ENCODE assay signal across 8 cellular contexts in genomic region chr10:16816830-16817124, GRCh38. TPM values are rescaled to one million over a fixed set of nuclear protein-coding genes. Genes with fewer than 3 reads are reported as not detected.
DNase-seq lines count a peak whose midpoint lies in the region; ATAC-seq, FAIRE-seq and TF ChIP-seq lines count a peak whose summit lies in the region.

No MANE protein-coding gene starts in this region.

- peak overlapping the region; percentile 94 for H3K4me2 ChIP-seq in HepG2 (ENCODE audit: low read depth, low read length)

- no peaks in the 10 kb centered on the region for H4K20me1 ChIP-seq in HepG2 (ENCODE audit: insufficient read depth, low read length)

- DNase-seq in activated CD8-positive, alpha-beta memory T cell treated with anti-CD3 and anti-CD28 coated beads, Interleukin-2, amount 10 ng/mL, durations not matched to agents 7 days and 5 days: no peak
- DNase-seq in activated CD8-positive, alpha-beta memory T cell treated with anti-CD3 and anti-CD28 coated beads, Interleukin-2, amount 50 U/mL, for 4 hours: no peak
- no peak for DNase-seq in astrocyte of the spinal cord (ENCODE audit: low read depth, low spot score)
- no peak for DNase-seq in HepG2 (ENCODE audit: low spot score)
- no peak for DNase-seq in thyroid gland
- DNase-seq in omental fat pad (ENCODE audit: low spot score): no peak
- DNase-seq in GDM1 (lab: John Stamatoyannopoulos, UW): no peak
- DNase-seq in NOMO-1 (lab: John Stamatoyannopoulos, UW; ENCODE audit: unreplicated experiment in 2 of 2): no peak

- ATAC-seq in activated CD8-positive, alpha-beta memory T cell treated with anti-CD3 and anti-CD28 coated beads, Interleukin-2, amount 10 ng/mL, durations not matched to agents 7 days and 5 days: no peak
- ATAC-seq in HepG2: peak; percentile 10
- no peak for ATAC-seq in omental fat pad (ENCODE audit: low FRiP score)

- H3K9me3 ChIP-seq in HepG2 (ENCODE audit: low read length) (peaks cover 2% of the 10 kb centered on the region; the same call in 1 of the 2 replicates), thyroid gland (no peaks in the 10 kb centered on the region)

- intact Hi-C loops in HepG2 (cut with micrococcal nuclease; ENCODE audit: unreplicated experiment) (loop anchor here (10.0 kb wide), 1 partner anchor 942 kb away; no protein-coding TSS in a partner anchor), thyroid gland (cut with DNase I) (no loop called here)

- TF ChIP-seq CTCF in astrocyte of the spinal cord (IDR thresholded peaks at IDR 0.05; ENCODE audit: low read depth, low read length) (no peak), HepG2 (CRISPR knock-in tag; IDR thresholded peaks at IDR 0.05) (no peak), thyroid gland (IDR thresholded peaks at IDR 0.05) (no peak), omental fat pad (IDR thresholded peaks at IDR 0.05) (no peak)

- TSS peak; percentile 60 for BruUV-seq in HepG2 (replicated peaks; lab: Mats Ljungman, UMichigan)

- in situ Hi-C loops in astrocyte of the spinal cord (cut with HindIII; ENCODE audit: low sequenced_read_pairs) (no loop called here), HepG2 (cut with HindIII; ENCODE audit: extremely low pct_ligation_motif_present, low pct_unique_long_range_greater_than_20kb) (no loop called here)

- POLR2A ChIA-PET in HepG2 (lab: Yijun Ruan, JAX): interaction anchor here (1.3 to 1.4 kb wide), 3 partner anchors 10 to 956 kb away, joined by 3 to 8 read pairs (median 6); partner anchors contain the start of genes MINDY3 and TRDMT1

- H3K36me3 ChIP-seq in HepG2 (replicated peaks in 1 of 2; ENCODE audit: control insufficient read depth in 1 of 2, insufficient read depth in 2 of 2, low read length in 2 of 2): no peaks in the 10 kb centered on the region
- H3K36me3 ChIP-seq in thyroid gland: no peaks in the 10 kb centered on the region

- no peak for FAIRE-seq in HepG2 (lab: Jason Lieb, UNC)

- H3K9me3 Mint-ChIP-seq in activated CD8-positive, alpha-beta memory T cell treated with anti-CD3 and anti-CD28 coated beads, Interleukin-2, amount 10 ng/mL, durations not matched to agents 7 days and 5 days (ENCODE audit: low read depth): peaks cover 6% of the 10 kb centered on the region

- CTCF ChIA-PET in activated CD8-positive, alpha-beta memory T cell treated with anti-CD3 and anti-CD28 coated beads, Interleukin-2, amount 10 ng/mL, durations not matched to agents 7 days and 5 days (lab: Charles Lee): interaction anchor here (0.8 to 1.7 kb wide), 4 partner anchors 11 to 957 kb away, joined by 3 to 6 read pairs (median 5); partner anchors contain the start of gene MINDY3
- CTCF ChIA-PET in HepG2 (lab: Yijun Ruan, JAX; ENCODE audit: low intra/inter-chr PET ratio, low total read pairs): no interaction called here

- no CpG with 5 or more reads among the region's 12 CpGs for WGBS in HepG2 (ENCODE audit: low lambda C conversion rate)
- WGBS in thyroid gland, 2 donors: 3 to 8% methylated on average over 10 to 12 of the region's 12 CpGs

- H3K36me3 Mint-ChIP-seq in activated CD8-positive, alpha-beta memory T cell treated with anti-CD3 and anti-CD28 coated beads, Interleukin-2, amount 10 ng/mL, durations not matched to agents 7 days and 5 days: peaks cover 16% of the 10 kb centered on the region

- peak overlapping the region; percentile 79 for H3K9ac ChIP-seq in HepG2 (ENCODE audit: insufficient read depth, low read depth, low read length)

- H3K27ac ChIP-seq in HepG2 (ENCODE audit: extremely low read length, insufficient read depth, low read length) (peak overlapping the region; percentile 54), thyroid gland (peak overlapping the region in 2 of 3 donors; percentile 21 to 78)

- H3K27me3 ChIP-seq in HepG2 (ENCODE audit: control insufficient read depth in 1 of 2, insufficient read depth in 2 of 2, low read length in 2 of 2) (peaks cover 0 to 7% of the 10 kb centered on the region in 2 experiments; a peak in 1 of 5 replicates), thyroid gland (no peaks in the 10 kb centered on the region)

- H3K4me3 ChIP-seq in astrocyte of the spinal cord (ENCODE audit: low read depth, low read length) (peak overlapping the region; percentile 83), HepG2 (replicated peaks in 1 of 3; ENCODE audit: insufficient read depth in 1 of 3, low read depth in 2 of 3, low read length in 3 of 3) (peak overlapping the region; percentile 61 to 96 (median 74)), thyroid gland (replicated peaks in 1 of 3) (peak overlapping the region; percentile 44 to 72 (median 62))

- H3K79me2 ChIP-seq in HepG2 (ENCODE audit: insufficient read depth, low read length): peaks cover 10% of the 10 kb centered on the region

- peak overlapping the region; percentile 66 for H2AFZ ChIP-seq in HepG2 (ENCODE audit: low read length)

- TF ChIP-seq EP300 in HepG2 (IDR thresholded peaks at IDR 0.05; ENCODE audit: low read depth in 2 of 2, low read length in 2 of 2) (no peak), HepG2 (CRISPR knock-in tag; IDR thresholded peaks at IDR 0.05; ENCODE audit: borderline replicate concordance) (no peak)

- TF ChIP-seq POLR2A in HepG2 (IDR thresholded peaks at IDR 0.05; ENCODE audit: insufficient read depth in 1 of 2, low read depth in 2 of 2, low read length in 2 of 2) (no peak), thyroid gland (IDR thresholded peaks at IDR 0.05) (no peak)

- H3K27ac Mint-ChIP-seq in activated CD8-positive, alpha-beta memory T cell treated with anti-CD3 and anti-CD28 coated beads, Interleukin-2, amount 10 ng/mL, durations not matched to agents 7 days and 5 days: peak overlapping the region; percentile 93

- H3K4me3 Mint-ChIP-seq in activated CD8-positive, alpha-beta memory T cell treated with anti-CD3 and anti-CD28 coated beads, Interleukin-2, amount 10 ng/mL, durations not matched to agents 7 days and 5 days: peak overlapping the region; percentile 93

- H3K4me1 ChIP-seq in HepG2 (ENCODE audit: insufficient read depth, low read length) (peaks cover 27% of the 10 kb centered on the region), thyroid gland (peaks cover 6 to 18% of the 10 kb centered on the region in 2 donors)

- no peak for TF ChIP-seq RAD21 in HepG2 (CRISPR knock-in tag; IDR thresholded peaks at IDR 0.05)

- H3K4me1 Mint-ChIP-seq in activated CD8-positive, alpha-beta memory T cell treated with anti-CD3 and anti-CD28 coated beads, Interleukin-2, amount 10 ng/mL, durations not matched to agents 7 days and 5 days: peaks cover 29% of the 10 kb centered on the region

- peaks cover 2% of the 10 kb centered on the region for H3K27me3 Mint-ChIP-seq in activated CD8-positive, alpha-beta memory T cell treated with anti-CD3 and anti-CD28 coated beads, Interleukin-2, amount 10 ng/mL, durations not matched to agents 7 days and 5 days

TF ChIP-seq in HepG2, 621 proteins besides CTCF, POLR2A, EP300 and RAD21 (continues in another document):
- 0 out of 2 replicates have a peak, but pooled peaks have one; percentile 41 for TF ChIP-seq TERF1 (CRISPR knock-in tag; IDR thresholded peaks at IDR 0.05)
- TF ChIP-seq LCORL (IDR thresholded peaks at IDR 0.05): no peak
- TF ChIP-seq LCORL (CRISPR knock-in tag; IDR thresholded peaks at IDR 0.05): 0 out of 2 replicates have a peak, but pooled peaks have one; percentile 8
- TF ChIP-seq PITX1 (CRISPR knock-in tag; IDR thresholded peaks at IDR 0.05): 0 out of 2 replicates have a peak, but pooled peaks have one; percentile 5
- no peak for TF ChIP-seq SYNCRIP (IDR thresholded peaks at IDR 0.05; ENCODE audit: insufficient read depth, low read depth, low read length)
- TF ChIP-seq SRSF1 (optimal IDR thresholded peaks at IDR 0.05; ENCODE audit: low read depth, low read length): peak; percentile 51

RNA-seq across cellular contexts. Expression of gene RSU1, which starts 0.4 kb away (rescaled TPM):
- 10 to 100 TPM; 51.6 to 74.1 TPM for total RNA-seq in activated CD8-positive, alpha-beta memory T cell treated with anti-CD3 and anti-CD28 coated beads, Interleukin-2, amount 10 ng/mL, durations not matched to agents 7 days and 5 days
- total RNA-seq in HepG2 (2016; rRNA removed; fragmentation: Illumina TruSeq; extraction: Trizol) (35.1 and 49.7 TPM in 2 replicates), thyroid gland (10 to 100 TPM; 43.5 to 63.0 (median 50.7) TPM), omental fat pad (100 to 1,000 TPM in 1 of 4 donors, 10 to 100 TPM in 3; 57.5 to 121 (median 81.6) TPM)
- 15.6 and 15.7 TPM in 2 replicates for total RNA-seq in HepG2 (2016; cell fraction: cytosol; rRNA removed; fragmentation: Illumina TruSeq; extraction: Trizol; ENCODE audit: low read depth)
- 35.5 and 50.0 TPM in 2 replicates for total RNA-seq in HepG2 (2016; cell fraction: insoluble cytoplasmic fraction; rRNA removed; fragmentation: Illumina TruSeq; extraction: Trizol)
- total RNA-seq in HepG2 (2016; cell fraction: membrane; rRNA removed; fragmentation: Illumina TruSeq; extraction: Trizol): 17.5 and 18.7 TPM in 2 replicates
- total RNA-seq in HepG2 (2016; cell fraction: nucleus; rRNA removed; fragmentation: Illumina TruSeq; extraction: Trizol): 20.4 and 20.9 TPM in 2 replicates
- polyA plus RNA-seq in HepG2 (2011; rRNA removed): 29.1 and 32.3 TPM in 2 replicates
- polyA plus RNA-seq in HepG2 (2011; cell fraction: cytosol; rRNA removed): 25.6 and 34.1 TPM in 2 replicates
- 8.2 and 11.1 TPM in 2 replicates for polyA plus RNA-seq in HepG2 (2011; cell fraction: nucleus; rRNA removed)
- polyA plus RNA-seq in HepG2 (2012): 14.7 and 19.0 TPM in 2 replicates
- 13.0 and 14.4 TPM in 2 replicates for polyA plus RNA-seq in HepG2 (2016; cell fraction: cytosol; fragmentation: Illumina TruSeq; extraction: Trizol; ENCODE audit: low read depth)
- 77.0 and 78.1 TPM in 2 replicates for polyA plus RNA-seq in HepG2 (2016; cell fraction: insoluble cytoplasmic fraction; fragmentation: Illumina TruSeq; extraction: Trizol; ENCODE audit: low read depth)
- polyA plus RNA-seq in HepG2 (2016; cell fraction: membrane; fragmentation: Illumina TruSeq; extraction: Trizol; ENCODE audit: low read depth): 16.3 and 17.1 TPM in 2 replicates
- 27.2 and 28.1 TPM in 2 replicates for polyA plus RNA-seq in HepG2 (2016; cell fraction: nucleus; fragmentation: Illumina TruSeq; extraction: Trizol; ENCODE audit: insufficient read depth, low read depth)
- 18.3 and 23.1 TPM in 2 replicates for polyA minus RNA-seq in HepG2 (2011; rRNA and poly(A)+ RNA removed; ENCODE audit: low replicate concordance)
- polyA minus RNA-seq in HepG2 (2011; cell fraction: cytosol; rRNA and poly(A)+ RNA removed): 18.7 and 20.7 TPM in 2 replicates
- 10.7 and 20.3 TPM in 2 replicates for polyA minus RNA-seq in HepG2 (2011; cell fraction: nucleus; rRNA and poly(A)+ RNA removed)
